ENCODE assay signal across 29 cellular contexts in the genomic region with DNA sequence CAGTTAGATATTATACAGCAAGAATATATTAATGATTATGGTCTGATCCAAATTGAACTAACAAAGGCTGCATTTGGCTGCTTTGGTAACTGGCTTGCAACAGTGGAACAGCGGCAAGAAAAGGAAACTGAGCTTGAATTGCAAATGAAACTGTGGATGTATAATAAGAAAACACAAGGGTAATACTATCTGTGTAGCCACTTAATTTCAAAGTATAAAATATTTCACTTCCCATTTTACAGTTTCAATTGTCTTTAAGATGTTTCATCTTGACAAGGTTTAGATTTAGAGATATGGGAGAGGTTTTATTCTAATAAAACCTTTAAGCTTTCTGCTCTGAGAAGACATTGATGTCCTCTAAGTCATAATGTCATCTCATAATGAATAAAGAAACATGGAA. TPM values are rescaled to one million over a fixed set of nuclear protein-coding genes. Genes with fewer than 3 reads are reported as not detected.
DNase-seq lines count a peak whose midpoint lies in the region; ATAC-seq, FAIRE-seq and TF ChIP-seq lines count a peak whose summit lies in the region.
"Had no signal": no experiment of that assay in that cellular context is flagged by ENCODE, and none has a peak within 500 bp of the region (broad histone marks: within the 10 kb centered on the region; RNA-seq: fewer than 3 reads in every experiment).

No MANE protein-coding gene starts in this region.

- no peaks in the 10 kb centered on the region for H3K27me3 ChIP-seq in GM12878 (replicated peaks in 1 of 2; ENCODE audit: control insufficient read depth in 2 of 2, insufficient read depth in 2 of 2, low read length in 1 of 2)
- H3K27me3 ChIP-seq: BE2C, ovary had no signal

- peak; percentile 57 for ATAC-seq in GM21390 (IDR thresholded peaks at IDR 0.05; ENCODE audit: unreplicated experiment)
- peak; percentile 48 for ATAC-seq in HG03159 (IDR thresholded peaks at IDR 0.05; ENCODE audit: unreplicated experiment)
- peak; percentile 64 for ATAC-seq in GM12878
- ATAC-seq in HG02642 (IDR thresholded peaks at IDR 0.05; ENCODE audit: poor library complexity, unreplicated experiment), result no peak
- no peak for ATAC-seq in HG03095 (IDR thresholded peaks at IDR 0.05; ENCODE audit: unreplicated experiment)
- ATAC-seq: activated naive CD4-positive, alpha-beta T cell treated with anti-CD3 and anti-CD28 coated beads, Interleukin-2, amount 50 U/mL, for 72 hours; left ventricle myocardium superior had no signal

- H3K27ac ChIP-seq in GM12878 (ENCODE audit: control insufficient read depth, insufficient read depth), result no peak overlapping the region
- H3K27ac ChIP-seq: ovary, VCaP had no signal

- H3K36me3 ChIP-seq in GM12878 (ENCODE audit: control insufficient read depth in 2 of 2, insufficient read depth in 2 of 2, low read length in 1 of 2), result peaks cover 0 to 38% of the 10 kb centered on the region in 2 experiments
- H3K36me3 ChIP-seq: ovary had no signal

- CTCF ChIA-PET in GM12878 (lab: Yijun Ruan, JAX), result no interaction called here

- no peak for TF ChIP-seq EP300 in GM12878 (IDR thresholded peaks at IDR 0.05; ENCODE audit: borderline replicate concordance in 1 of 2, control insufficient read depth in 1 of 2, low read depth in 2 of 2, low read length in 2 of 2)

- TF ChIP-seq CTCF in GM12878 (IDR thresholded peaks at IDR 0.05 in 2 of 3, conservative IDR thresholded peaks at IDR 0.05 in 1 of 3; ENCODE audit: control insufficient read depth in 2 of 3, extremely low read depth in 1 of 3, insufficient read depth in 1 of 3, low read depth in 3 of 3, low read length in 3 of 3), result no peak

- H3K9me3 ChIP-seq in GM12878 (replicated peaks; ENCODE audit: control insufficient read depth, insufficient read depth, low read length), result no peaks in the 10 kb centered on the region
- H3K9me3 ChIP-seq: BE2C, ovary had no signal

- H4K20me1 ChIP-seq in GM12878 (ENCODE audit: control insufficient read depth, insufficient read depth), result no peaks in the 10 kb centered on the region

- no peak overlapping the region for H3K4me3 ChIP-seq in GM12878
- H3K4me3 ChIP-seq: ovary, smooth muscle cell had no signal

- H3K4me2 ChIP-seq in GM12878 (ENCODE audit: control insufficient read depth, insufficient read depth), result peak overlapping the region; percentile 12; the same call in 1 of the 2 replicates
- H3K4me2 ChIP-seq: smooth muscle cell had no signal

- TF ChIP-seq RAD21 in GM12878 (IDR thresholded peaks at IDR 0.05; ENCODE audit: insufficient read depth, low read depth, low read length), result no peak

- H3K9ac ChIP-seq in GM12878 (ENCODE audit: control insufficient read depth, insufficient read depth, low read length), result no peak overlapping the region

- DNase-seq in GM12891 (ENCODE audit: insufficient read length, low spot score), result no peak
- DNase-seq in GM12878 (ENCODE audit: low read depth, low spot score), result no peak
- DNase-seq in NCI-H128 (lab: John Stamatoyannopoulos, UW; ENCODE audit: unreplicated experiment), result no peak
- no peak for DNase-seq in G401 (ENCODE audit: low spot score)
- DNase-seq: activated CD4-positive, alpha-beta T cell treated with anti-CD3 and anti-CD28 coated beads, Interleukin-2, amount 10 ng/mL, durations not matched to agents 24 days and 14 days; BE2C; central memory CD4-positive, alpha-beta T cell; dermis blood vessel endothelial cell; DMS79 treated with DMSO at 0.1 percent for 48 hours; HCEC 1CT; islet precursor cell; left ventricle myocardium superior; NCI-H1092; NCI-H1930; NCI-H345; NCI-H748 treated with DMSO at 0.1 percent for 48 hours; nephron progenitor cell; ovary; retina; stimulated activated CD4-positive, alpha-beta T cell treated with anti-CD3 and anti-CD28 coated beads, Interleukin-2, amount 100 ng/mL, for 24 hours; substantia nigra had no signal

- SMC1A ChIA-PET in GM12878 (lab: Charles Lee; ENCODE audit: uncharacterized antibody, unreplicated experiment), result interaction anchor here (0.8 to 1.4 kb wide), 6 partner anchors 9 to 164 kb away, joined by 3 to 4 read pairs (median 3); no protein-coding TSS in a partner anchor

- FAIRE-seq in GM12891 (lab: Jason Lieb, UNC), result no peak
- FAIRE-seq in GM12878 (lab: Jason Lieb, UNC), result no peak
- FAIRE-seq: GM12892 had no signal

- TF ChIP-seq POLR2A in GM12891 (IDR thresholded peaks at IDR 0.05; ENCODE audit: low read depth, low read length) (no peak), GM12878 (IDR thresholded peaks at IDR 0.05; ENCODE audit: low read depth, low read length) (no peak)

- BruUV-seq in GM12878 (replicated peaks; lab: Mats Ljungman, UMichigan), result no TSS peak

- H2AFZ ChIP-seq in GM12878 (ENCODE audit: control insufficient read depth, low read depth, low read length), result no peak overlapping the region

- WGBS in GM12878 (ENCODE audit: insufficient coverage, insufficient replicate concordance, low lambda C conversion rate, missing lambda C conversion rate), result 59% methylated on average over 1 of the region's 1 CpG

- POLR2A ChIA-PET in GM12878 (lab: Charles Lee), result interaction anchor here (2.0 kb wide), 1 partner anchor 26 kb away, joined by 4 read pairs; no protein-coding TSS in a partner anchor

- H3K79me2 ChIP-seq in GM12878 (ENCODE audit: control insufficient read depth, insufficient read depth, low read length), result no peaks in the 10 kb centered on the region

- intact Hi-C loops in GM12878 (cut with micrococcal nuclease; ENCODE audit: unreplicated experiment), result loop anchor here (2.0 to 5.0 kb wide), 2 partner anchors 14 to 167 kb away; no protein-coding TSS in a partner anchor

- in situ Hi-C loops in GM12878 (cut with MboI) (no loop called here), G401 (cut with HindIII; ENCODE audit: low sequenced_read_pairs) (loop anchor here (25.0 kb wide), 1 partner anchor 172 kb away; no protein-coding TSS in a partner anchor)

- RAD21 ChIA-PET in GM12878 (lab: Charles Lee; ENCODE audit: unreplicated experiment), result no interaction called here

- H3K4me1 ChIP-seq in GM12878 (ENCODE audit: control insufficient read depth, insufficient read depth, low read length), result peaks cover 12% of the 10 kb centered on the region; the same call in 1 of the 2 replicates

TF ChIP-seq in GM12891, 5 proteins besides CTCF, POLR2A, EP300 and RAD21:
- TF ChIP-seq PAX5 (IDR thresholded peaks at IDR 0.05; ENCODE audit: insufficient read depth, low read length, severe bottlenecking) (no peak), POU2F2 (IDR thresholded peaks at IDR 0.05; ENCODE audit: low read depth, low read length) (no peak), SPI1 (IDR thresholded peaks at IDR 0.05; ENCODE audit: low read depth, low read length) (peak; percentile 46; the same call in 1 of the 2 replicates)

TF ChIP-seq in GM12878, 131 proteins besides CTCF, POLR2A, EP300 and RAD21:
- peak; percentile 22; the same call in 1 of the 2 replicates for TF ChIP-seq MTA2 (IDR thresholded peaks at IDR 0.05; ENCODE audit: low read depth)
- TF ChIP-seq SPI1 (IDR thresholded peaks at IDR 0.05; ENCODE audit: borderline replicate concordance, insufficient read depth, low read depth, low read length), result peak; percentile 60; the same call in 1 of the 2 replicates
- no peak for TF ChIP-seq JUNB (IDR thresholded peaks at IDR 0.05)

RNA-seq across cellular contexts. Expression of a gene that starts 23.8 kb away (rescaled TPM):
- polyA plus RNA-seq in GM12891 (2012; ENCODE audit: low read depth, missing spikeins), result 27.3 TPM
- 174 and 201 TPM in 2 replicates for total RNA-seq in GM12878 (2013; cell fraction: nucleolus; rRNA removed)
- total RNA-seq in GM12878 (2014; rRNA removed) (77.9 and 86.9 TPM in 2 replicates), GM12878 (2014; rRNA removed; fragmentation: Illumina TruSeq; extraction: Trizol) (72.9 and 75.9 TPM in 2 replicates), GM12878 (2021) (50.5 and 56.7 TPM in 2 replicates)
- 17.2 TPM for polyA plus RNA-seq in GM12878 (2011; ENCODE audit: low read depth)
- polyA plus RNA-seq in GM12878 (2011; rRNA removed) (98.5 and 148 TPM in 2 replicates), GM12878 (2014; fragmentation: Illumina TruSeq; extraction: Trizol) (87.6 and 100 TPM in 2 replicates), GM12878 (2014; fragmentation: Nextera tagmentation; extraction: Ambion mirVana) (10 to 100 TPM; 53.1 to 55.2 TPM), GM12878 (2014; rRNA removed) (45.3 and 59.1 TPM in 2 replicates), GM12878 (2016; fragmentation: Nextera tagmentation; extraction: Ambion mirVana) (10 to 100 TPM; 69.2 to 73.9 TPM)
- 31.9 and 39.6 TPM in 2 replicates for polyA plus RNA-seq in GM12878 (2011; cell fraction: cytosol; rRNA removed)
- polyA plus RNA-seq in GM12878 (2011; cell fraction: nucleus; rRNA removed), result 110 and 122 TPM in 2 replicates
- polyA plus RNA-seq in GM12878 (2012), result 25.3 and 32.0 TPM in 2 replicates
- polyA minus RNA-seq in GM12878 (2011; rRNA and poly(A)+ RNA removed), result 89.7 and 98.2 TPM in 2 replicates
- 14.6 and 23.1 TPM in 2 replicates for polyA minus RNA-seq in GM12878 (2011; cell fraction: cytosol; rRNA and poly(A)+ RNA removed)
- 161 and 167 TPM in 2 replicates for polyA minus RNA-seq in GM12878 (2011; cell fraction: nucleus; rRNA and poly(A)+ RNA removed)
- 77.2 and 107 TPM in 2 replicates for total RNA-seq in G401 (2014; rRNA removed; shearing (Covaris generic))

Comparison
In these comparisons a context has a peak if more than half of its experiments do, and no peak if none do; other contexts are left out.
1. ATAC-seq: peak in GM21390 (single experiment), HG03159 (single experiment) and GM12878 (single experiment); none in HG02642 (single experiment) and HG03095 (single experiment).